13 cellular contexts compared by ENCODE assay signal in genomic region chr12:108046633-108047032, GRCh38.
A peak's percentile ranks its signal among the peaks of the same experiment; 100 is the strongest.
DNase-seq lines count a peak whose midpoint lies in the region; ATAC-seq and TF ChIP-seq lines count a peak whose summit lies in the region.
"Had no signal": no experiment of that assay in that cellular context is flagged by ENCODE, and none has a peak within 500 bp of the region (broad histone marks: within the 10 kb centered on the region; RNA-seq: fewer than 3 reads in every experiment).

No MANE protein-coding gene starts in this region.

- ATAC-seq in CD4-positive, alpha-beta T cell (ENCODE audit: poor library complexity), result no peak
- ATAC-seq in lower lobe of right lung (no peak), GM19395 (IDR thresholded peaks at IDR 0.05; ENCODE audit: unreplicated experiment) (no peak)
- ATAC-seq: HCT116 had no signal

- peaks cover 36% of the 10 kb centered on the region for H3K27me3 Mint-ChIP-seq in CD4-positive, alpha-beta T cell

- CTCF ChIA-PET in CD4-positive, alpha-beta T cell (lab: Charles Lee), result no interaction called here

- DNase-seq in CD4-positive, alpha-beta T cell, result no peak
- no peak for DNase-seq in MM.1S
- DNase-seq in lower lobe of right lung, result no peak
- no peak for DNase-seq in NCI-H82 treated with DMSO at 0.1 percent for 48 hours (lab: John Stamatoyannopoulos, UW; ENCODE audit: unreplicated experiment)
- DNase-seq in activated CD4-positive, alpha-beta T cell treated with anti-CD3 and anti-CD28 coated beads for 1 hour, result no peak
- DNase-seq: activated CD8-positive, alpha-beta memory T cell treated with anti-CD3 and anti-CD28 coated beads, Interleukin-2, amount 50 U/mL, for 48 hours; CD4-positive, CD25-positive, alpha-beta regulatory T cell had no signal

- peaks cover 11% of the 10 kb centered on the region for H3F3A ChIP-seq in MM.1S (ENCODE audit: insufficient read depth, low read length)

- H3K4me2 ChIP-seq in MM.1S (ENCODE audit: low read depth, low read length), result peak overlapping the region; percentile 68

- intact Hi-C loops in CD4-positive, alpha-beta T cell (cut with DNase I, micrococcal nuclease), result no loop called here
- intact Hi-C loops in lower lobe of right lung (cut with DNase I), result no loop called here

- peak overlapping the region; percentile 1 for H3K4me3 Mint-ChIP-seq in CD4-positive, alpha-beta T cell
- H3K4me3 Mint-ChIP-seq: activated naive CD4-positive, alpha-beta T cell treated with anti-CD3 and anti-CD28 coated beads, Interleukin-2, amount 50 U/mL, for 24 hours; CD4-positive, CD25-positive, alpha-beta regulatory T cell had no signal

- no peak overlapping the region for H3K27ac Mint-ChIP-seq in CD4-positive, alpha-beta T cell
- H3K27ac Mint-ChIP-seq: activated naive CD4-positive, alpha-beta T cell treated with anti-CD3 and anti-CD28 coated beads, Interleukin-2, amount 50 U/mL, for 24 hours; CD4-positive, CD25-positive, alpha-beta regulatory T cell had no signal

- H3K79me2 ChIP-seq in MM.1S (ENCODE audit: low read length), result no peaks in the 10 kb centered on the region

- POLR2A ChIA-PET in CD4-positive, alpha-beta T cell (lab: Charles Lee), result no interaction called here

- H3K4me1 Mint-ChIP-seq in CD4-positive, alpha-beta T cell (ENCODE audit: low read depth), result peaks cover 12% of the 10 kb centered on the region

- H3K27me3 ChIP-seq in CD4-positive, alpha-beta T cell (ENCODE audit: control insufficient read depth, insufficient read depth, low read length), result peaks cover 7% of the 10 kb centered on the region
- H3K27me3 ChIP-seq in MM.1S (replicated peaks; ENCODE audit: insufficient read depth, low read length), result no peaks in the 10 kb centered on the region
- peaks cover 6% of the 10 kb centered on the region for H3K27me3 ChIP-seq in lower lobe of right lung (ENCODE audit: low read depth)
- peaks cover 0 to 5% (median 0%) of the 10 kb centered on the region in 5 donors for H3K27me3 ChIP-seq in subcutaneous abdominal adipose tissue (ENCODE audit: control insufficient read depth in 5 of 5, insufficient read depth in 4 of 5, low read length in 5 of 5)
- H3K27me3 ChIP-seq: gastroesophageal sphincter had no signal

- TF ChIP-seq CTCF in CD4-positive, alpha-beta T cell (IDR thresholded peaks at IDR 0.05), result no peak
- TF ChIP-seq CTCF in MM.1S (IDR thresholded peaks at IDR 0.05; ENCODE audit: low read length) (no peak), lower lobe of right lung (IDR thresholded peaks at IDR 0.05) (no peak)

- H3K4me3 ChIP-seq in MM.1S (ENCODE audit: low read length) (peak overlapping the region; percentile 37), lower lobe of right lung (no peak overlapping the region), subcutaneous abdominal adipose tissue (ENCODE audit: low read depth in 1 of 5, low read length in 5 of 5) (peak overlapping the region in 4 of 5 donors; percentile 43 to 55 (median 50))
- H3K4me3 ChIP-seq: gastroesophageal sphincter, GM12878 had no signal

- peak overlapping the region; percentile 29 for H2AFZ ChIP-seq in MM.1S (ENCODE audit: low read length)

- no peaks in the 10 kb centered on the region for H3K9me2 ChIP-seq in MM.1S (replicated peaks; ENCODE audit: insufficient read depth, low read length)

- H3K36me3 Mint-ChIP-seq in CD4-positive, alpha-beta T cell (ENCODE audit: low read depth), result no peaks in the 10 kb centered on the region
- H3K36me3 Mint-ChIP-seq: activated naive CD4-positive, alpha-beta T cell treated with anti-CD3 and anti-CD28 coated beads, Interleukin-2, amount 50 U/mL, for 24 hours; CD4-positive, CD25-positive, alpha-beta regulatory T cell had no signal

- H3K4me1 ChIP-seq in MM.1S (ENCODE audit: low read length), result peaks cover 22% of the 10 kb centered on the region
- H3K4me1 ChIP-seq in lower lobe of right lung, result no peaks in the 10 kb centered on the region
- peaks cover 0 to 34% (median 21%) of the 10 kb centered on the region in 5 donors for H3K4me1 ChIP-seq in subcutaneous abdominal adipose tissue (ENCODE audit: control insufficient read depth in 5 of 5, insufficient read depth in 5 of 5, low read length in 5 of 5)

- H3K9ac ChIP-seq in MM.1S (ENCODE audit: low read length), result peak overlapping the region; percentile 26; the same call in 1 of the 2 replicates
- H3K9ac ChIP-seq in subcutaneous abdominal adipose tissue (ENCODE audit: low read length in 5 of 5), result peak overlapping the region in 1 of 5 donors; percentile 29

- no peaks in the 10 kb centered on the region for H4K20me1 ChIP-seq in MM.1S (ENCODE audit: insufficient read depth, low read length)

- no peak overlapping the region for H3K27ac ChIP-seq in CD4-positive, alpha-beta T cell (ENCODE audit: low read depth, low read length)
- H3K27ac ChIP-seq in MM.1S (ENCODE audit: low read length) (peak overlapping the region; percentile 52; the same call in 1 of the 2 replicates), lower lobe of right lung (peak overlapping the region; percentile 8), subcutaneous abdominal adipose tissue (ENCODE audit: low read depth, low read length) (peak overlapping the region; percentile 38)
- H3K27ac ChIP-seq: gastroesophageal sphincter had no signal

- no peaks in the 10 kb centered on the region for H3K36me3 ChIP-seq in MM.1S (replicated peaks; ENCODE audit: insufficient read depth, low read length)
- H3K36me3 ChIP-seq in lower lobe of right lung, result no peaks in the 10 kb centered on the region
- no peaks in the 10 kb centered on the region for H3K36me3 ChIP-seq in subcutaneous abdominal adipose tissue (ENCODE audit: control insufficient read depth in 5 of 5, insufficient read depth in 5 of 5, low read length in 5 of 5)
- H3K36me3 ChIP-seq: gastroesophageal sphincter had no signal

- no peaks in the 10 kb centered on the region for H3K9me3 ChIP-seq in CD4-positive, alpha-beta T cell (ENCODE audit: control insufficient read depth, low read length)
- H3K9me3 ChIP-seq in MM.1S (replicated peaks; ENCODE audit: insufficient read depth, low read length) (no peaks in the 10 kb centered on the region), lower lobe of right lung (no peaks in the 10 kb centered on the region), subcutaneous abdominal adipose tissue (ENCODE audit: control insufficient read depth in 5 of 5, low read length in 5 of 5) (no peaks in the 10 kb centered on the region)
- H3K9me3 ChIP-seq: gastroesophageal sphincter had no signal

- H3K9me3 Mint-ChIP-seq in CD4-positive, alpha-beta T cell, result no peaks in the 10 kb centered on the region
- H3K9me3 Mint-ChIP-seq: activated naive CD4-positive, alpha-beta T cell treated with anti-CD3 and anti-CD28 coated beads, Interleukin-2, amount 50 U/mL, for 24 hours had no signal
